ENCODE assay signal across 10 cellular contexts in the genomic region with DNA sequence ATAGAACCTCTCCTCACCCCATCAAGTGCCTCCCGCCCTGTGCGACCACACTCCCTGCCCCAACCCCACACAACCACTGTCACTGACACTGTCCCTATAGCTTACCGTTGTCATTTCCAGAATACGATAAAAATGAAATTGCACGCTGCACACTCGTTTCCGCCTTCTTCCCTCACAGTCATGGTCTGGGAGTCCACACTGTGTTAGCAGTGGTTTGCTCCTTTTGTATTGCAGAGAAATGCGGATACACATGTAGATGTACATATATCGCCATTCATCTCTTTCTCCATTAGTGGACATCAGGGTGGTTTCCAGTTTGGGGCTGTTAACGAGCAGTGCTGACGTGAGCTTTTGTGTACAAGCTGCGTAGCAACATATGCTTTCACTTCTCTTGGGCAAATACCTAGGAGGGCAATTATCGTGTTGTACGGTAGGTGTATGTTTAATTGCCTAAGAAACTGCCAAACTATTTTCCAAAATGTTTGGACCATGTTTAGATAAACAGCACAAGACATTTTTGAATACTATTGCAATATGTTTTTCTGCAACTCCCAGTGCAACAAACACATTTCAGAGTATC. TPM values are rescaled to one million over a fixed set of nuclear protein-coding genes. Genes with fewer than 3 reads are reported as not detected.
A peak's percentile ranks its signal among the peaks of the same experiment; 100 is the strongest.
DNase-seq lines count a peak whose midpoint lies in the region; ATAC-seq and TF ChIP-seq lines count a peak whose summit lies in the region.
"Had no signal": no experiment of that assay in that cellular context is flagged by ENCODE, and none has a peak within 500 bp of the region (broad histone marks: within the 10 kb centered on the region; RNA-seq: fewer than 3 reads in every experiment).

No MANE protein-coding gene starts in this region.

- no peak overlapping the region for H3K4me3 ChIP-seq in left ventricle myocardium inferior
- H3K4me3 ChIP-seq in OCI-LY7 (ENCODE audit: low read depth, low read length, poor library complexity, severe bottlenecking): no peak overlapping the region
- peak overlapping the region; percentile 13 for H3K4me3 ChIP-seq in effector memory CD4-positive, alpha-beta T cell (ENCODE audit: insufficient read depth, low read depth, low read length, poor library complexity, severe bottlenecking)
- H3K4me3 ChIP-seq: adrenal gland had no signal

- CTCF ChIA-PET in OCI-LY7 (lab: Charles Lee; ENCODE audit: unreplicated experiment): no interaction called here

- BruUV-seq in OCI-LY7 (replicated peaks; lab: Mats Ljungman, UMichigan): no TSS peak

- no peaks in the 10 kb centered on the region for H3K36me3 ChIP-seq in left ventricle myocardium inferior
- no peaks in the 10 kb centered on the region for H3K36me3 ChIP-seq in OCI-LY7 (ENCODE audit: insufficient read depth, low read length)
- no peaks in the 10 kb centered on the region for H3K36me3 ChIP-seq in effector memory CD4-positive, alpha-beta T cell (ENCODE audit: control insufficient read depth, insufficient read depth, low read length)
- H3K36me3 ChIP-seq: adrenal gland had no signal

- no peaks in the 10 kb centered on the region for H3K79me2 ChIP-seq in OCI-LY7 (ENCODE audit: insufficient read depth, low read depth, low read length)

- no peak for DNase-seq in left ventricle myocardium inferior
- no peak for DNase-seq in cardiac septum (ENCODE audit: low spot score)
- DNase-seq in OCI-LY7 (ENCODE audit: low spot score): no peak
- DNase-seq in effector memory CD4-positive, alpha-beta T cell: no peak
- DNase-seq in hepatic stellate cell (ENCODE audit: low spot score): no peak
- DNase-seq in activated CD4-positive, CD25-positive, alpha-beta regulatory T cell treated with anti-CD3 and anti-CD28 coated beads, Interleukin-2, amount 50 U/mL, for 72 hours: no peak
- DNase-seq in stimulated activated CD4-positive, alpha-beta T cell treated with anti-CD3 and anti-CD28 coated beads, Interleukin-2, amount 100 ng/mL, for 24 hours: no peak
- DNase-seq: adrenal gland had no signal

- H2AFZ ChIP-seq in OCI-LY7 (ENCODE audit: low read length): peak overlapping the region; percentile 92; the same call in 1 of the 2 replicates

- H3K27me3 ChIP-seq in left ventricle myocardium inferior (ENCODE audit: low read depth): no peaks in the 10 kb centered on the region
- H3K27me3 ChIP-seq in effector memory CD4-positive, alpha-beta T cell (replicated peaks; ENCODE audit: control insufficient read depth, insufficient read depth, low read length, poor library complexity, severe bottlenecking): no peaks in the 10 kb centered on the region
- H3K27me3 ChIP-seq: adrenal gland had no signal

- no peaks in the 10 kb centered on the region for H4K20me1 ChIP-seq in OCI-LY7 (ENCODE audit: insufficient read depth, low read length)

- H3K4me1 ChIP-seq in left ventricle myocardium inferior (peaks cover 16% of the 10 kb centered on the region), OCI-LY7 (ENCODE audit: insufficient read depth, low read length, poor library complexity, severe bottlenecking) (peaks cover 15% of the 10 kb centered on the region)
- peaks cover 28% of the 10 kb centered on the region for H3K4me1 ChIP-seq in effector memory CD4-positive, alpha-beta T cell (ENCODE audit: control insufficient read depth, insufficient read depth, low read length, poor library complexity, severe bottlenecking)
- H3K4me1 ChIP-seq: adrenal gland had no signal

- H3K27ac ChIP-seq in left ventricle myocardium inferior (replicated peaks) (peak overlapping the region; percentile 79), OCI-LY7 (ENCODE audit: low read depth, low read length, poor library complexity, severe bottlenecking) (no peak overlapping the region)
- H3K27ac ChIP-seq in effector memory CD4-positive, alpha-beta T cell (ENCODE audit: insufficient read depth, low read length, poor library complexity, severe bottlenecking): peak overlapping the region; percentile 91
- H3K27ac ChIP-seq: adrenal gland had no signal

- H3K9me3 ChIP-seq in left ventricle myocardium inferior (replicated peaks): no peaks in the 10 kb centered on the region
- H3K9me3 ChIP-seq in OCI-LY7 (ENCODE audit: low read length): no peaks in the 10 kb centered on the region
- no peaks in the 10 kb centered on the region for H3K9me3 ChIP-seq in effector memory CD4-positive, alpha-beta T cell (ENCODE audit: control insufficient read depth, low read length)
- H3K9me3 ChIP-seq: adrenal gland had no signal

- POLR2A ChIA-PET in OCI-LY7 (lab: Charles Lee): interaction anchor here (2.9 kb wide), 1 partner anchor 8 kb away, joined by 7 read pairs; no protein-coding TSS in a partner anchor

- H3K4me2 ChIP-seq in OCI-LY7 (ENCODE audit: low read length): peak overlapping the region; percentile 60; the same call in 1 of the 2 replicates

- ATAC-seq in HG03039 (IDR thresholded peaks at IDR 0.05; ENCODE audit: unreplicated experiment): no peak

- TF ChIP-seq CTCF in left ventricle myocardium inferior (IDR thresholded peaks at IDR 0.05; ENCODE audit: borderline replicate concordance): no peak
- no peak for TF ChIP-seq CTCF in OCI-LY7 (conservative IDR thresholded peaks at IDR 0.05; ENCODE audit: low read length)

- intact Hi-C loops in left ventricle myocardium inferior (cut with micrococcal nuclease) (no loop called here), cardiac septum (cut with DNase I) (no loop called here), OCI-LY7 (cut with micrococcal nuclease; ENCODE audit: unreplicated experiment) (no loop called here)

- no peaks in the 10 kb centered on the region for H3K9me2 ChIP-seq in OCI-LY7 (ENCODE audit: insufficient read depth, low read length)

RNA-seq across cellular contexts. Expression of a gene that starts 59.2 kb away (rescaled TPM):
- total RNA-seq in left ventricle myocardium inferior (0.30 TPM), cardiac septum (not detected), OCI-LY7 (2022) (not detected in 2 replicates)
- not detected in 2 replicates for total RNA-seq in OCI-LY7 (2014; rRNA removed; shearing (Covaris generic))
- total RNA-seq: endothelial cell of umbilical vein had no signal
